In genomic region chr11:116893906-116894305, GRCh38 we compare ENCODE assay signal across 22 cellular contexts. TPM values are rescaled to one million over a fixed set of nuclear protein-coding genes. Genes with fewer than 3 reads are reported as not detected.
DNase-seq lines count a peak whose midpoint lies in the region; ATAC-seq and TF ChIP-seq lines count a peak whose summit lies in the region.
"Had no signal": no experiment of that assay in that cellular context is flagged by ENCODE, and none has a peak within 500 bp of the region (broad histone marks: within the 10 kb centered on the region; RNA-seq: fewer than 3 reads in every experiment).

No MANE protein-coding gene starts in this region.

- WGBS in right cardiac atrium, result 78% methylated on average over 2 of the region's 2 CpGs
- WGBS in thyroid gland, 2 donors, result 33 to 37% methylated on average over 2 of the region's 2 CpGs

- intact Hi-C loops in left ventricle myocardium superior (cut with micrococcal nuclease), result no loop called here
- intact Hi-C loops in right cardiac atrium (cut with DNase I), result no loop called here
- intact Hi-C loops in thyroid gland (cut with DNase I), result loop anchor here (10.0 kb wide), 1 partner anchor 91 kb away; no protein-coding TSS in a partner anchor

- peaks cover 25% of the 10 kb centered on the region for H3K4me1 Mint-ChIP-seq in activated T-helper 17 cell treated with anti-CD3 and anti-CD28 coated beads, Interleukin-2, amount 50 U/mL, for 72 hours
- peaks cover 14 to 32% of the 10 kb centered on the region in 2 donors for H3K4me1 Mint-ChIP-seq in stimulated activated naive B cell treated with anti-CD40 and anti-IgM and Interleukin-4, amounts not matched to agents 10 μg/mL and 1 μg/mL and 100 μg/mL, for 72 hours

- H3K9me3 ChIP-seq in right cardiac atrium (ENCODE audit: control insufficient read depth, low read length), result no peaks in the 10 kb centered on the region
- H3K9me3 ChIP-seq in thyroid gland, result no peaks in the 10 kb centered on the region
- H3K9me3 ChIP-seq: BLaER1 treated with 17β-estradiol and CSF1 and Interleukin-3, amounts not matched to agents 10 nM and 100 nM; testis had no signal

- no peak for TF ChIP-seq POLR2A in thyroid gland (IDR thresholded peaks at IDR 0.05)

- H3K27ac ChIP-seq in right cardiac atrium (ENCODE audit: low read length) (no peak overlapping the region), thyroid gland (peak overlapping the region; percentile 80 to 85 (median 84))
- H3K27ac ChIP-seq: BLaER1 treated with 17β-estradiol and CSF1 and Interleukin-3, amounts not matched to agents 10 nM and 100 nM; GM23248; testis had no signal

- peak overlapping the region; percentile 63 for H3K27ac Mint-ChIP-seq in activated T-helper 17 cell treated with anti-CD3 and anti-CD28 coated beads, Interleukin-2, amount 50 U/mL, for 72 hours
- no peak overlapping the region for H3K27ac Mint-ChIP-seq in stimulated activated naive B cell treated with anti-CD40 and anti-IgM and Interleukin-4, amounts not matched to agents 10 μg/mL and 1 μg/mL and 100 μg/mL, for 72 hours

- no peaks in the 10 kb centered on the region for H3K27me3 Mint-ChIP-seq in activated T-helper 17 cell treated with anti-CD3 and anti-CD28 coated beads, Interleukin-2, amount 50 U/mL, for 72 hours
- H3K27me3 Mint-ChIP-seq in stimulated activated naive B cell treated with anti-CD40 and anti-IgM and Interleukin-4, amounts not matched to agents 10 μg/mL and 1 μg/mL and 100 μg/mL, for 72 hours, result no peaks in the 10 kb centered on the region

- H3K4me3 Mint-ChIP-seq in activated T-helper 17 cell treated with anti-CD3 and anti-CD28 coated beads, Interleukin-2, amount 50 U/mL, for 72 hours, result no peak overlapping the region
- no peak overlapping the region for H3K4me3 Mint-ChIP-seq in stimulated activated naive B cell treated with anti-CD40 and anti-IgM and Interleukin-4, amounts not matched to agents 10 μg/mL and 1 μg/mL and 100 μg/mL, for 72 hours

- no peaks in the 10 kb centered on the region for H3K9me3 Mint-ChIP-seq in activated T-helper 17 cell treated with anti-CD3 and anti-CD28 coated beads, Interleukin-2, amount 50 U/mL, for 72 hours
- no peaks in the 10 kb centered on the region for H3K9me3 Mint-ChIP-seq in stimulated activated naive B cell treated with anti-CD40 and anti-IgM and Interleukin-4, amounts not matched to agents 10 μg/mL and 1 μg/mL and 100 μg/mL, for 72 hours
- H3K9me3 Mint-ChIP-seq: activated naive CD4-positive, alpha-beta T cell treated with anti-CD3 and anti-CD28 coated beads, Interleukin-2, amount 50 U/mL, for 72 hours had no signal

- peaks cover 7 to 10% of the 10 kb centered on the region in 2 donors for H3K36me3 ChIP-seq in thyroid gland

- H3K4me3 ChIP-seq in right cardiac atrium (ENCODE audit: low read length) (no peak overlapping the region), thyroid gland (replicated peaks in 1 of 3) (no peak overlapping the region)
- H3K4me3 ChIP-seq: BLaER1 treated with 17β-estradiol and CSF1 and Interleukin-3, amounts not matched to agents 10 nM and 100 nM; GM23248; testis had no signal

- H3K36me3 Mint-ChIP-seq in activated T-helper 17 cell treated with anti-CD3 and anti-CD28 coated beads, Interleukin-2, amount 50 U/mL, for 72 hours (ENCODE audit: low read depth), result peaks cover 70% of the 10 kb centered on the region
- peaks cover 30 to 50% of the 10 kb centered on the region in 2 donors for H3K36me3 Mint-ChIP-seq in stimulated activated naive B cell treated with anti-CD40 and anti-IgM and Interleukin-4, amounts not matched to agents 10 μg/mL and 1 μg/mL and 100 μg/mL, for 72 hours
- H3K36me3 Mint-ChIP-seq: activated naive CD4-positive, alpha-beta T cell treated with anti-CD3 and anti-CD28 coated beads, Interleukin-2, amount 50 U/mL, for 72 hours had no signal

- H3K27me3 ChIP-seq in right cardiac atrium (ENCODE audit: control insufficient read depth, insufficient read depth) (no peaks in the 10 kb centered on the region), thyroid gland (no peaks in the 10 kb centered on the region)
- H3K27me3 ChIP-seq: BLaER1 treated with 17β-estradiol and CSF1 and Interleukin-3, amounts not matched to agents 10 nM and 100 nM; testis had no signal

- peak; percentile 45 for ATAC-seq in left ventricle myocardium superior
- ATAC-seq in right cardiac atrium, result no peak
- no peak for ATAC-seq in activated T-helper 17 cell treated with anti-CD3 and anti-CD28 coated beads, Interleukin-2, amount 50 U/mL, for 72 hours (replicated peaks)
- ATAC-seq in HG03520 (IDR thresholded peaks at IDR 0.05; ENCODE audit: unreplicated experiment), result no peak
- ATAC-seq in stimulated activated naive B cell treated with anti-CD40 and anti-IgM and Interleukin-4, amounts not matched to agents 10 μg/mL and 1 μg/mL and 100 μg/mL, for 72 hours (replicated peaks), result no peak
- ATAC-seq: activated CD4-positive, CD25-positive, alpha-beta regulatory T cell treated with anti-CD3 and anti-CD28 coated beads, Interleukin-2, amount 50 U/mL, for 24 hours; activated naive CD4-positive, alpha-beta T cell treated with anti-CD3 and anti-CD28 coated beads, Interleukin-2, amount 50 U/mL, for 72 hours; SK-N-SH treated with all-trans-retinoic acid at 6 μM for 48 hours had no signal

- no peak for TF ChIP-seq CTCF in thyroid gland (IDR thresholded peaks at IDR 0.05)

- DNase-seq in left ventricle myocardium superior (no peak), right cardiac atrium (no peak), kidney glomerular epithelial cell (lab: John Stamatoyannopoulos, UW) (peak; percentile 20), thyroid gland (peak; percentile 82 to 84), GF-D8 (lab: John Stamatoyannopoulos, UW) (no peak)
- no peak for DNase-seq in stimulated activated naive B cell treated with anti-CD40 and anti-IgM and Interleukin-4, amounts not matched to agents 10 μg/mL and 1 μg/mL and 100 μg/mL, for 72 hours
- DNase-seq: DMS 273 treated with DMSO at 0.1 percent for 48 hours; GDM1; GM23248; IMR-90; NCI-H1436 treated with DMSO at 0.1 percent for 48 hours; NCI-H446 treated with DMSO at 0.1 percent for 48 hours; NK-92 treated with Interleukin-12 subunit alpha and Interleukin-12 subunit beta, amount 100 ng/mL, for 24 hours; RPMI8226; T1000; testis had no signal

- H3K4me1 ChIP-seq in right cardiac atrium (ENCODE audit: control insufficient read depth, insufficient read depth, low read length) (no peaks in the 10 kb centered on the region), thyroid gland (peaks cover 13% of the 10 kb centered on the region in 2 donors)
- H3K4me1 ChIP-seq: testis had no signal

RNA-seq across cellular contexts. Expression of gene APOA1, which starts 56.5 kb away (rescaled TPM):
- total RNA-seq in left ventricle myocardium superior (9.2 TPM), right cardiac atrium (10 to 100 TPM in 1 of 4 donors, 1 to 10 TPM in 3; 5.2 to 13.4 (median 5.9) TPM), thyroid gland (10 to 100 TPM in 1 of 4 donors, 1 to 10 TPM in 3; 2.2 to 23.2 (median 8.3) TPM)
- polyA plus RNA-seq in right cardiac atrium, result 43.0 TPM
- under 1 TPM; 0.37 TPM for total RNA-seq in activated T-helper 17 cell treated with anti-CD3 and anti-CD28 coated beads, Interleukin-2, amount 50 U/mL, for 72 hours
- total RNA-seq: GM23248 had no signal

Comparison
In these comparisons a context has a peak if more than half of its experiments do, and no peak if none do; other contexts are left out.
1. DNase-seq: peak in kidney glomerular epithelial cell (single experiment) and thyroid gland (2 of 2); none in left ventricle myocardium superior (single experiment), right cardiac atrium (0 of 3), GF-D8 (single experiment) and stimulated activated naive B cell treated with anti-CD40 and anti-IgM and Interleukin-4, amounts not matched to agents 10 μg/mL and 1 μg/mL and 100 μg/mL, for 72 hours (single experiment).